10 cellular contexts compared by ENCODE assay signal in the genomic region with DNA sequence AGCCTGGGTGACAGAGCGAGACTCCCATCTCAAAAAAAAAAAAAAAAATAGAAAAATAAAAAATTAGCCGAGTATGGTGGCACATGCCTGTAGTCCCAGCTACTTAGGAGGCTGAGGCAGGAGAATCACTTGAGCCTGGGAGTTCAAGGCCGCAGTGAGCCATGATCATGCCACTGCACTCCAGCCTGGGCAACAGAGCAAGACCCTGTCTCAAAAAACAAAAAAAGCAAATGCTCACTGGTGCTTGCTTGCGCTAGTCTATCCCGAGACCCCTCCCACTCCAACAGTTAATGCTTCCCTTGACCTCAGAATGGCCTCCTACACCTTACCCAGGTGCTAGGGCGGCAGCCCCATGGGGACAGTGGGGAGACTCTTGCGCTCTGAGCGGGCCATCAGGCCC. TPM values are rescaled to one million over a fixed set of nuclear protein-coding genes. Genes with fewer than 3 reads are reported as not detected.
"Had no signal": no experiment of that assay in that cellular context is flagged by ENCODE, and none has a peak within 500 bp of the region (broad histone marks: within the 10 kb centered on the region; RNA-seq: fewer than 3 reads in every experiment).

No MANE protein-coding gene starts in this region.

RNA-seq across cellular contexts. Expression of a gene that starts 57.4 kb away (rescaled TPM):
- total RNA-seq: activated CD4-positive, alpha-beta T cell treated with anti-CD3 and anti-CD28 coated beads, Interleukin-2, amount 10 ng/mL, durations not matched to agents 7 days and 5 days; activated CD8-positive, alpha-beta T cell treated with anti-CD3 and anti-CD28 coated beads, Interleukin-2, amount 10 ng/mL, durations not matched to agents 7 days and 5 days; activated naive CD4-positive, alpha-beta T cell treated with anti-CD3 and anti-CD28 coated beads for 36 hours; activated naive CD4-positive, alpha-beta T cell treated with anti-CD3 and anti-CD28 coated beads, Interleukin-2, amount 50 U/mL, for 72 hours; activated T-cell treated with anti-CD3 and anti-CD28 coated beads, Interleukin-2, amount 50 U/mL, for 4 hours; activated T-helper 1 cell treated with anti-CD3 and anti-CD28 coated beads, Interleukin-12 subunit alpha, Interleukin-12 subunit beta, Interleukin-2, Interleukin-4 antibody, amounts not matched to agents 30 ng/mL and 10 ng/mL and 1 ng/mL, durations not matched to agents 14 hours and 24 hours and 36 hours; bronchial epithelial cell; M059J; PC-3; Right ventricle myocardium superior had no signal
